ENCODE assay signal across 22 cellular contexts in the genomic region with DNA sequence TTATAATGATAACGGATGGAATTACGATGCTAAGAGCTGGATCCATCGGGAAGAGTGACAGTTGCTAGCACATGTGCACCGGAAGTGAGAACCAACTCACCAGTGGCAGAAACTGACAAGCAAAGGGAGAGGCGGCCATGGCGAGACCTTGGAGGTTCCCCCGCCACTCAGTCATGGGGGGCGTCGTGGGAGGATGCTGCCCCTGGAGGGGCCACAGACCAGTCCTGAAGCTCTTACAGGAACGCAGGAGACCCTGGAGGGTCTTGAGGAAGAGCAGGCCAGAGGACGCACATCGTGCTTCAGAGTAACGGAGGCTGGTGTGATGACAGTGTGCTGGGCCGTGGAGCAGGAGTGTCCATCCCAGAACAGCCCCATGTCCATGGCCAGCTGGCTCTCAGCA. TPM values are rescaled to one million over a fixed set of nuclear protein-coding genes. Genes with fewer than 3 reads are reported as not detected.
DNase-seq lines count a peak whose midpoint lies in the region; ATAC-seq and TF ChIP-seq lines count a peak whose summit lies in the region.
"Had no signal": no experiment of that assay in that cellular context is flagged by ENCODE, and none has a peak within 500 bp of the region (broad histone marks: within the 10 kb centered on the region; RNA-seq: fewer than 3 reads in every experiment).

No MANE protein-coding gene starts in this region.

- no peak overlapping the region for H2AFZ ChIP-seq in neural progenitor cell (replicated peaks)
- H2AFZ ChIP-seq in mammary epithelial cell (ENCODE audit: low read depth, low read length): no peak overlapping the region

- 93 to 95% methylated on average over 14 of the region's 14 CpGs for WGBS in aorta, 2 donors
- 82% methylated on average over 12 of the region's 14 CpGs for WGBS in mammary epithelial cell (ENCODE audit: low coverage, missing lambda C conversion rate)

- TF ChIP-seq CTCF in WTC11 (IDR thresholded peaks at IDR 0.05) (no peak), neural progenitor cell (IDR thresholded peaks at IDR 0.05) (no peak), gastrocnemius medialis (IDR thresholded peaks at IDR 0.05 in 4 of 5, conservative IDR thresholded peaks at IDR 0.05 in 1 of 5) (no peak), mammary epithelial cell (conservative IDR thresholded peaks at IDR 0.05 in 1 of 2, IDR thresholded peaks at IDR 0.05 in 1 of 2; ENCODE audit: extremely low read depth in 1 of 2, insufficient read depth in 1 of 2, low read depth in 1 of 2, low read length in 2 of 2) (no peak)

- CTCF ChIA-PET in WTC11 (lab: Charles Lee): interaction anchor here (0.5 kb wide), 1 partner anchor 128 kb away, joined by 3 read pairs; no protein-coding TSS in a partner anchor
- CTCF ChIA-PET in mammary epithelial cell (lab: Charles Lee; ENCODE audit: low non-redundant PET): no interaction called here

- H3K36me3 Mint-ChIP-seq in WTC11 (peaks cover 19% of the 10 kb centered on the region), neural progenitor cell (peaks cover 34% of the 10 kb centered on the region)

- dilution Hi-C loops in mammary epithelial cell (cut with HindIII; ENCODE audit: low sequenced_read_pairs): loop anchor here (5.0 kb wide), 2 partner anchors 57 to 63 kb away; no protein-coding TSS in a partner anchor

- H3K9me3 ChIP-seq in neural progenitor cell (ENCODE audit: low read depth): no peaks in the 10 kb centered on the region
- no peaks in the 10 kb centered on the region for H3K9me3 ChIP-seq in aorta (ENCODE audit: control insufficient read depth, low read length)
- H3K9me3 ChIP-seq in gastrocnemius medialis: no peaks in the 10 kb centered on the region
- H3K9me3 ChIP-seq in mammary epithelial cell (replicated peaks; ENCODE audit: insufficient read depth, low read length): no peaks in the 10 kb centered on the region
- H3K9me3 ChIP-seq: SJSA1 had no signal

- H3K27me3 ChIP-seq in neural progenitor cell (no peaks in the 10 kb centered on the region), aorta (ENCODE audit: control insufficient read depth in 1 of 2, insufficient read depth in 2 of 2, low read length in 1 of 2) (no peaks in the 10 kb centered on the region), gastrocnemius medialis (no peaks in the 10 kb centered on the region), mammary epithelial cell (ENCODE audit: insufficient read depth, low read length) (no peaks in the 10 kb centered on the region)
- H3K27me3 ChIP-seq: SJSA1 had no signal

- no peaks in the 10 kb centered on the region for H4K20me1 ChIP-seq in neural progenitor cell (ENCODE audit: low read depth)
- H4K20me1 ChIP-seq in mammary epithelial cell (ENCODE audit: insufficient read depth, low read length): no peaks in the 10 kb centered on the region

- H3F3A ChIP-seq in neural progenitor cell (ENCODE audit: low read depth): no peaks in the 10 kb centered on the region

- no peak overlapping the region for H3K4me3 ChIP-seq in neural progenitor cell
- H3K4me3 ChIP-seq in aorta (ENCODE audit: low read length in 2 of 2): no peak overlapping the region
- no peak overlapping the region for H3K4me3 ChIP-seq in gastrocnemius medialis
- H3K4me3 ChIP-seq in mammary epithelial cell (replicated peaks in 1 of 3; ENCODE audit: insufficient read depth in 1 of 3, low read depth in 2 of 3, low read length in 3 of 3): no peak overlapping the region
- H3K4me3 ChIP-seq: SJSA1 had no signal

- H3K9ac ChIP-seq in neural progenitor cell: no peak overlapping the region
- no peak overlapping the region for H3K9ac ChIP-seq in mammary epithelial cell (ENCODE audit: insufficient read depth, low read length)

- intact Hi-C loops in aorta (cut with DNase I): no loop called here
- intact Hi-C loops in gastrocnemius medialis (cut with DNase I; ENCODE audit: low total_unique reads): no loop called here
- intact Hi-C loops in mammary epithelial cell (cut with micrococcal nuclease): no loop called here

- POLR2A ChIA-PET in WTC11 (lab: Charles Lee): no interaction called here

- in situ Hi-C loops in gastrocnemius medialis (cut with MboI; ENCODE audit: low sequenced_read_pairs in 4 of 4): no loop called here
- in situ Hi-C loops in mammary epithelial cell (cut with MboI; ENCODE audit: low sequenced_read_pairs in 2 of 2): no loop called here

- peak overlapping the region; percentile 21; the same call in 1 of the 2 replicates for H3K27ac Mint-ChIP-seq in WTC11
- peak overlapping the region; percentile 4 for H3K27ac Mint-ChIP-seq in neural progenitor cell

- H3K9me3 Mint-ChIP-seq in WTC11: no peaks in the 10 kb centered on the region
- H3K9me3 Mint-ChIP-seq in neural progenitor cell: peaks cover 2% of the 10 kb centered on the region

- H3K4me3 Mint-ChIP-seq in WTC11: no peak overlapping the region
- peak overlapping the region; percentile 25 for H3K4me3 Mint-ChIP-seq in neural progenitor cell
- H3K4me3 Mint-ChIP-seq: IgD-negative memory B cell had no signal

- H3K4me1 Mint-ChIP-seq in WTC11 (no peaks in the 10 kb centered on the region), neural progenitor cell (no peaks in the 10 kb centered on the region)

- no peak for TF ChIP-seq POLR2A in gastrocnemius medialis (IDR thresholded peaks at IDR 0.05)

- ATAC-seq in WTC11 (no peak), aorta (ENCODE audit: low FRiP score) (no peak), gastrocnemius medialis (no peak)
- ATAC-seq: Right ventricle myocardium inferior had no signal

- H3K4me2 ChIP-seq in neural progenitor cell (no peak overlapping the region), mammary epithelial cell (ENCODE audit: insufficient read depth, low read depth, low read length) (no peak overlapping the region)

- H3K27ac ChIP-seq in neural progenitor cell (no peak overlapping the region), aorta (ENCODE audit: low read depth in 1 of 2, low read length in 2 of 2) (no peak overlapping the region), gastrocnemius medialis (no peak overlapping the region), mammary epithelial cell (ENCODE audit: insufficient read depth, low read depth, low read length) (no peak overlapping the region)
- H3K27ac ChIP-seq: 22Rv1, C4-2B, SJSA1 had no signal

- H3K36me3 ChIP-seq in neural progenitor cell (no peaks in the 10 kb centered on the region), aorta (ENCODE audit: control insufficient read depth in 1 of 2, insufficient read depth in 2 of 2, low read length in 1 of 2) (no peaks in the 10 kb centered on the region), gastrocnemius medialis (peaks cover 0 to 30% of the 10 kb centered on the region in 2 donors), mammary epithelial cell (ENCODE audit: insufficient read depth, low read length) (peaks cover 5% of the 10 kb centered on the region)

- no TSS peak for BruUV-seq in mammary epithelial cell (replicated peaks; lab: Mats Ljungman, UMichigan)

- peak; percentile 13 for DNase-seq in activated T-cell treated with anti-CD3 and anti-CD28 coated beads, Interleukin-2, amount 50 U/mL, for 1 hour
- no peak for DNase-seq in activated T-cell treated with anti-CD3 and anti-CD28 coated beads for 4 hours
- no peak for DNase-seq in WTC11 (ENCODE audit: low spot score)
- DNase-seq in neural progenitor cell (ENCODE audit: low spot score): no peak
- DNase-seq in aorta: peak; percentile 6 to 38
- no peak for DNase-seq in gastrocnemius medialis
- no peak for DNase-seq in mammary epithelial cell
- no peak for DNase-seq in AML-193 (lab: John Stamatoyannopoulos, UW)
- DNase-seq: EL, GF-D8, NCI-H1105, NCI-H146, NCI-H2029 treated with DMSO at 0.1 percent for 48 hours, NCI-H226, NCI-H524, NCI-H774 had no signal

- H3K79me2 ChIP-seq in neural progenitor cell (ENCODE audit: low read depth): no peaks in the 10 kb centered on the region
- H3K79me2 ChIP-seq in mammary epithelial cell (ENCODE audit: insufficient read depth, low read length): peaks cover 3% of the 10 kb centered on the region

- H3K27me3 Mint-ChIP-seq in WTC11 (ENCODE audit: low read depth): no peaks in the 10 kb centered on the region
- no peaks in the 10 kb centered on the region for H3K27me3 Mint-ChIP-seq in neural progenitor cell (ENCODE audit: insufficient read depth, low read depth)
- H3K27me3 Mint-ChIP-seq: IgD-negative memory B cell had no signal

- no peaks in the 10 kb centered on the region for H3K4me1 ChIP-seq in neural progenitor cell
- H3K4me1 ChIP-seq in aorta (ENCODE audit: control insufficient read depth in 1 of 2, insufficient read depth in 2 of 2, low read length in 2 of 2): no peaks in the 10 kb centered on the region
- no peaks in the 10 kb centered on the region for H3K4me1 ChIP-seq in gastrocnemius medialis
- H3K4me1 ChIP-seq in mammary epithelial cell (ENCODE audit: insufficient read depth, low read length): no peaks in the 10 kb centered on the region
- H3K4me1 ChIP-seq: SJSA1 had no signal

TF ChIP-seq in WTC11, 78 proteins besides CTCF, POLR2A, EP300 and RAD21:
- no peak for TF ChIP-seq MXD4 (CRISPR knock-in tag; IDR thresholded peaks at IDR 0.05; ENCODE audit: borderline replicate concordance)
- no peak for TF ChIP-seq OVOL2 (CRISPR knock-in tag; IDR thresholded peaks at IDR 0.05; ENCODE audit: borderline replicate concordance)

RNA-seq across cellular contexts. Expression of gene KCNG2, which starts 53.1 kb away (rescaled TPM):
- 0.34 to 0.62 TPM (median 0.50 TPM) in 3 replicates for total RNA-seq in WTC11 (2021)
- total RNA-seq in neural progenitor cell (ENCODE audit: low replicate concordance): 0.99 TPM in 1 of 2 replicates, not detected in the other
- total RNA-seq in aorta: 1 to 10 TPM in 1 of 2 donors, under 1 TPM in 1; 0.23 to 1.1 TPM
- not detected for polyA plus RNA-seq in aorta
- under 1 TPM in 1 of 4 donors, not detected in 3; 0.55 TPM for total RNA-seq in gastrocnemius medialis
- total RNA-seq in mammary epithelial cell: under 1 TPM in 1 of 2 donors, not detected in 1; 0.17 TPM
- polyA plus RNA-seq in mammary epithelial cell: not detected
- polyA minus RNA-seq in mammary epithelial cell: not detected
- total RNA-seq: OCI-LY7, Right ventricle myocardium inferior, SJSA1 had no signal
- polyA plus RNA-seq: IgD-negative memory B cell had no signal

Comparison
In these comparisons a context has a peak if more than half of its experiments do, and no peak if none do; other contexts are left out.
1. DNase-seq: peak in activated T-cell treated with anti-CD3 and anti-CD28 coated beads, Interleukin-2, amount 50 U/mL, for 1 hour (single experiment) and aorta (2 of 2); none in activated T-cell treated with anti-CD3 and anti-CD28 coated beads for 4 hours (single experiment), WTC11 (single experiment), neural progenitor cell (single experiment), gastrocnemius medialis (0 of 2), mammary epithelial cell (single experiment) and AML-193 (0 of 2).